Comparison of ENCODE assay signal across 8 cellular contexts in the genomic region with DNA sequence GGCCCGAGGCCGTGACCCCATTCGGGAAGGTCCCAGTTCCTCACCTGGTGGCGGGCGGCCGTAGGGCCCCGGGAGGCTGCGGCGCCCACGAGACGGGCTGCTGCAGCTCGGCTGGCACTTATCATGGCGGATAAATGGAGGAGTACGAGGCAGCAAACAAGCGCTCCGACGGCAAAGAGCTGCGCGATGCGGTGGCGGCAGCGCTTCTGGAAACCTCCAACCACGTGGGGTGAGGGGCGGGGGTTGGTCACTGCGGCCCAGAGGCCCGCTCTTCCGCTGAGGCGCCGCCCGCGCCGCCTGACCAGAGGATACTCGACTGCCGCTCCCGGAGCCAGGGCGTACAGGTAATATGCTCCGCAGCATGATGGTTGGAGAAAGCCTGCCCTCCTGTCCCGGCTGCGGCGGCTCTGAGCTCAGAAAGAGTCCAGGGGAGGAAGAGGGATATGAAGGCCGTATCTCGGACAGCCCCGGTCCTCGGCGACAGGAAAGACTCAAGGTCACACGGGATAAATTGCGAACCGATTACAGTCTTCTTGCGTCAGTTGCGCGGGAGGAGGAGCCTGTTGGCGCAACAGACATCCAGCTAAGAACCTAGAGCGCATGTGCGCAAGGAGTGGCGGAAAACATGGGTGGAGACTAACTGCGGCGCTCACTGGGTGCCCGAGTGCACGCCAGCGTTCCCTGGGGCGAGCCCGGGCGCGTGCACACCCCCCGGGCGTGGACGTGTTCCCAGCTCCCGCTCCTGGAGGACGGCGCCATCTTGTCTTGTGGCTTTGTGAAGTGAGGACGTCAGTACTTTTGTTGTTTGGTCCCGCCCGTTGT. TPM values are rescaled to one million over a fixed set of nuclear protein-coding genes. Genes with fewer than 3 reads are reported as not detected.
DNase-seq lines count a peak whose midpoint lies in the region; ATAC-seq lines count a peak whose summit lies in the region.

A gene (minus strand): TSS at position 208 of the 822 bp plus-strand sequence. CDS start 83 bp downstream, at position 125.

- DNase-seq in NCI-H748 (lab: John Stamatoyannopoulos, UW; ENCODE audit: unreplicated experiment) (peak; percentile 99), cortex of kidney (lab: John Stamatoyannopoulos, UW) (peak; percentile 89), left colon (peak; percentile 98 to 99)
- DNase-seq in activated CD4-positive, alpha-beta T cell treated with anti-CD3 and anti-CD28 coated beads, Interleukin-2, amount 50 U/mL, for 1 hour = peak; percentile 95
- DNase-seq in stimulated activated CD4-positive, alpha-beta T cell treated with anti-CD3 and anti-CD28 coated beads, Interleukin-1b, Interleukin-23, amount 100 ng/mL, for 48 hours = peak; percentile 98

- peak within 1 kb of the TSS; percentile 95 to 100 (median 98) for H3K27ac ChIP-seq in BLaER1 treated with 17β-estradiol and CSF1 and Interleukin-3, amounts not matched to agents 10 nM and 100 nM

- H3K27me3 ChIP-seq in BLaER1 treated with 17β-estradiol and CSF1 and Interleukin-3, amounts not matched to agents 10 nM and 100 nM = no peaks in the 10 kb centered on the region

- H3K4me1 ChIP-seq in BLaER1 treated with 17β-estradiol and CSF1 and Interleukin-3, amounts not matched to agents 10 nM and 100 nM = peaks cover 16 to 46% (median 30%) of the 10 kb centered on the region in 10 experiments

- H3K36me3 ChIP-seq in BLaER1 treated with 17β-estradiol and CSF1 and Interleukin-3, amounts not matched to agents 10 nM and 100 nM = peaks cover 33 to 41% (median 38%) of the 10 kb centered on the region in 11 experiments

- H4K20me1 ChIP-seq in BLaER1 treated with 17β-estradiol and CSF1 and Interleukin-3, amounts not matched to agents 10 nM and 100 nM = peaks cover 27 to 46% (median 40%) of the 10 kb centered on the region in 11 experiments; a peak in 21 of 22 replicates

- ATAC-seq in GM19351 (IDR thresholded peaks at IDR 0.05; ENCODE audit: unreplicated experiment) (peak; percentile 84), HG03521 (IDR thresholded peaks at IDR 0.05; ENCODE audit: unreplicated experiment) (peak; percentile 77), left colon (peak; percentile 92)

- H3K4me3 ChIP-seq in BLaER1 treated with 17β-estradiol and CSF1 and Interleukin-3, amounts not matched to agents 10 nM and 100 nM = peak within 1 kb of the TSS; percentile 81 to 99 (median 91)

- peak within 1 kb of the TSS; percentile 85 to 98 (median 92) for H3K4me2 ChIP-seq in BLaER1 treated with 17β-estradiol and CSF1 and Interleukin-3, amounts not matched to agents 10 nM and 100 nM

- peak within 1 kb of the TSS; percentile 92 to 99 (median 98) for H3K9ac ChIP-seq in BLaER1 treated with 17β-estradiol and CSF1 and Interleukin-3, amounts not matched to agents 10 nM and 100 nM

- intact Hi-C loops in left colon (cut with DNase I, micrococcal nuclease) = no loop called here

- 0 out of 22 replicates have a peak, but pooled peaks cover 0 to 6% (median 0%) of the 10 kb centered on the region in 11 experiments for H3K9me3 ChIP-seq in BLaER1 treated with 17β-estradiol and CSF1 and Interleukin-3, amounts not matched to agents 10 nM and 100 nM (replicated peaks in 1 of 11)

RNA-seq across cellular contexts. Expression of the gene that starts here (rescaled TPM):
- 100 to 1,000 TPM; 175 to 206 TPM for total RNA-seq in left colon

Comparison
In these comparisons a context has a peak if more than half of its experiments do, and no peak if none do; other contexts are left out.
1. Peak in every context shown above with its lines: DNase-seq, ATAC-seq, H3K4me3 ChIP-seq and H3K27ac ChIP-seq.